In genomic region chr12:48999371-49000131, GRCh38 we compare ENCODE assay signal across 8 cellular contexts. TPM values are rescaled to one million over a fixed set of nuclear protein-coding genes. Genes with fewer than 3 reads are reported as not detected.
DNase-seq lines count a peak whose midpoint lies in the region; ATAC-seq and TF ChIP-seq lines count a peak whose summit lies in the region.

TSS of gene DDN (minus strand) at chr12:48999375. CDS start at chr12:48999287, 88 bp downstream.

- no peak within 1 kb of the TSS for H3K27ac Mint-ChIP-seq in nephron progenitor cell

- H3K27ac ChIP-seq in esophagus muscularis mucosa (replicated peaks in 1 of 4): no peak within 1 kb of the TSS

- H3K4me1 ChIP-seq in esophagus muscularis mucosa: peaks cover 38 to 55% (median 52%) of the 10 kb centered on the region in 4 donors

- H3K27me3 ChIP-seq in esophagus muscularis mucosa: peaks cover 6 to 97% (median 48%) of the 10 kb centered on the region in 4 donors

- H3K4me3 ChIP-seq in esophagus muscularis mucosa: peak within 1 kb of the TSS; percentile 46 to 63 (median 50)

- peaks cover 62% of the 10 kb centered on the region for H3K27me3 Mint-ChIP-seq in nephron progenitor cell (ENCODE audit: low read depth, poor library complexity)

- no peak for TF ChIP-seq CTCF in esophagus muscularis mucosa (IDR thresholded peaks at IDR 0.05)
- TF ChIP-seq CTCF in nephron progenitor cell (IDR thresholded peaks at IDR 0.05): no peak

- intact Hi-C loops in esophagus muscularis mucosa (cut with DNase I): no loop called here

- no peaks in the 10 kb centered on the region for H3K9me3 Mint-ChIP-seq in nephron progenitor cell

- DNase-seq in AML-193 (lab: John Stamatoyannopoulos, UW) (peak; percentile 21 to 39), NCI-H1694 (lab: John Stamatoyannopoulos, UW) (peak; percentile 82), esophagus muscularis mucosa (ENCODE audit: extremely low spot score) (no peak), nephron progenitor cell (peak; percentile 67), GM19240 (ENCODE audit: insufficient read length, low spot score) (no peak)
- peak; percentile 80 for DNase-seq in activated CD8-positive, alpha-beta memory T cell treated with anti-CD3 and anti-CD28 coated beads, Interleukin-2, amount 50 U/mL, for 48 hours

- 5% methylated on average over 18 of the region's 30 CpGs for WGBS in esophagus muscularis mucosa

- peaks cover 28% of the 10 kb centered on the region for H3K36me3 Mint-ChIP-seq in nephron progenitor cell (ENCODE audit: low read depth)

- peak; percentile 57 for TF ChIP-seq POLR2A in GM19193 (IDR thresholded peaks at IDR 0.05; ENCODE audit: extremely low read depth, insufficient read depth, insufficient read length)
- no peak for TF ChIP-seq POLR2A in esophagus muscularis mucosa (IDR thresholded peaks at IDR 0.05; ENCODE audit: low read depth)

- H3K36me3 ChIP-seq in esophagus muscularis mucosa: peaks cover 26 to 45% (median 36%) of the 10 kb centered on the region in 4 donors

- H3K4me3 Mint-ChIP-seq in nephron progenitor cell: peak within 1 kb of the TSS; percentile 82

- H3K4me1 Mint-ChIP-seq in nephron progenitor cell: peaks cover 35% of the 10 kb centered on the region

- H3K9me3 ChIP-seq in esophagus muscularis mucosa: no peaks in the 10 kb centered on the region

- no peak for TF ChIP-seq EP300 in esophagus muscularis mucosa (IDR thresholded peaks at IDR 0.05)

- ATAC-seq in GM21447 (IDR thresholded peaks at IDR 0.05; ENCODE audit: unreplicated experiment): no peak

RNA-seq across cellular contexts. Expression of gene DDN, which starts in this region (rescaled TPM):
- under 1 TPM in 1 of 4 donors, not detected in 3; 0.11 TPM for total RNA-seq in esophagus muscularis mucosa

Comparison
In these comparisons a context has a peak if more than half of its experiments do, and no peak if none do; other contexts are left out.
1. DNase-seq: peak in AML-193 (2 of 2), NCI-H1694 (single experiment), activated CD8-positive, alpha-beta memory T cell treated with anti-CD3 and anti-CD28 coated beads, Interleukin-2, amount 50 U/mL, for 48 hours (single experiment) and nephron progenitor cell (single experiment); none in esophagus muscularis mucosa (single experiment) and GM19240 (single experiment).